8 cellular contexts compared by ENCODE assay signal in the genomic region with DNA sequence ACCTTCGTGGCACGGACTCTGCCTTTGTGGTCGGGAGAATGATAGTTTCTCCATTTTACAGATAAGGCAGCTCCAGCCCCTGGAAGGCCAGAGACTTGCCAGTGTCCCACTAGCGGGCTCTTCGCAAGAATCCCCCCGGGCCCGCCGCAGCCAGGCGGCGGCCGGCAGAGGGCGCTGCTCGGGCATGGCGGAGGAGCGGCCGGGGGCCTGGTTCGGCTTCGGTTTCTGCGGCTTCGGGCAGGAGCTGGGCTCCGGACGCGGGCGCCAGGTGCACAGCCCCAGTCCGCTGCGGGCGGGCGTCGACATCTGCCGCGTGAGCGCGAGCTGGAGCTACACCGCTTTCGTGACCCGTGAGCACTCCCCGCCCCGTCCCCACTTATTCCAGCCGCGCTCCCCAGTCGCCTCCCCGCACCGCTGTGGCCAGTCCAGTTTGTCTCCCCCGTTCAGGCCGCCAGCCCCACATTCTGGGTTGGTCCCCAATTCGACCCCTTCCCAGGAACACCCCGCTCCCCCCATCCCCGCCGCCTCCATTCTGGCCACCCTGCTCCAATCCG. TPM values are rescaled to one million over a fixed set of nuclear protein-coding genes. Genes with fewer than 3 reads are reported as not detected.
A peak's percentile ranks its signal among the peaks of the same experiment; 100 is the strongest.
DNase-seq lines count a peak whose midpoint lies in the region; ATAC-seq and TF ChIP-seq lines count a peak whose summit lies in the region.

No MANE protein-coding gene starts in this region.

- 2% methylated on average over 50 of the region's 50 CpGs for WGBS in prostate gland

- H3K36me3 ChIP-seq in KOPT-K1 (ENCODE audit: insufficient read depth, low read length) (peaks cover 68% of the 10 kb centered on the region), left ventricle myocardium inferior (peaks cover 41% of the 10 kb centered on the region), prostate gland (peaks cover 0 to 13% of the 10 kb centered on the region in 2 donors)

- no peaks in the 10 kb centered on the region for H3K9me3 ChIP-seq in KOPT-K1 (ENCODE audit: insufficient read depth, low read length, poor library complexity, severe bottlenecking)
- H3K9me3 ChIP-seq in left ventricle myocardium inferior (replicated peaks), result no peaks in the 10 kb centered on the region
- no peaks in the 10 kb centered on the region for H3K9me3 ChIP-seq in prostate gland

- no peak for TF ChIP-seq POLR2A in prostate gland (IDR thresholded peaks at IDR 0.05)

- H3K27me3 ChIP-seq in left ventricle myocardium inferior (ENCODE audit: low read depth), result no peaks in the 10 kb centered on the region
- no peaks in the 10 kb centered on the region for H3K27me3 ChIP-seq in prostate gland (replicated peaks; ENCODE audit: insufficient read depth)

- peak; percentile 96 for TF ChIP-seq CTCF in left ventricle myocardium inferior (IDR thresholded peaks at IDR 0.05; ENCODE audit: borderline replicate concordance)
- peak; percentile 88 to 97 (median 94) for TF ChIP-seq CTCF in prostate gland (IDR thresholded peaks at IDR 0.05)

- peak overlapping the region; percentile 98 for H3K27ac ChIP-seq in KOPT-K1 (ENCODE audit: low read depth, low read length, poor library complexity, severe bottlenecking)
- peak overlapping the region; percentile 73 for H3K27ac ChIP-seq in left ventricle myocardium inferior (replicated peaks)
- peak overlapping the region; percentile 66 to 71 for H3K27ac ChIP-seq in prostate gland

- peaks cover 71% of the 10 kb centered on the region for H3K4me1 ChIP-seq in left ventricle myocardium inferior
- peaks cover 10% of the 10 kb centered on the region for H3K4me1 ChIP-seq in prostate gland (replicated peaks)

- H3K4me3 ChIP-seq in left ventricle myocardium inferior (peak overlapping the region; percentile 84), prostate gland (peak overlapping the region; percentile 43 to 50)

- no peak for ATAC-seq in GM18858 (IDR thresholded peaks at IDR 0.05; ENCODE audit: unreplicated experiment)

- intact Hi-C loops in left ventricle myocardium inferior (cut with micrococcal nuclease) (no loop called here), prostate gland (cut with DNase I) (loop anchor here (5.0 to 10.0 kb wide), 3 partner anchors 36 to 316 kb away; partner anchors contain the start of genes PRC1 and VPS33B)

- DNase-seq in DMS53 (lab: John Stamatoyannopoulos, UW), result peak; percentile 87
- DNase-seq in SW 1271 (lab: John Stamatoyannopoulos, UW), result peak; percentile 10 to 69
- DNase-seq in amygdala (lab: John Stamatoyannopoulos, UW), result peak in 49 of 56 donors; percentile 8 to 78 (median 50)
- peak; percentile 80 for DNase-seq in left ventricle myocardium inferior
- DNase-seq in prostate gland (ENCODE audit: low spot score), result peak; percentile 71
- peak; percentile 76 for DNase-seq in ureter (ENCODE audit: low spot score)

RNA-seq across cellular contexts. Expression of gene RCCD1, which starts 1.9 kb away (rescaled TPM):
- 10.9 TPM for total RNA-seq in left ventricle myocardium inferior
- total RNA-seq in prostate gland, result 10 to 100 TPM in 1 of 2 donors, 1 to 10 TPM in 1; 9.1 to 13.0 TPM
- 13.2 TPM for total RNA-seq in ureter

RNA-seq across cellular contexts. Expression of gene UNC45A, which starts 21.5 kb away (rescaled TPM):
- 21.9 TPM for total RNA-seq in left ventricle myocardium inferior
- 10 to 100 TPM; 52.2 to 70.1 TPM for total RNA-seq in prostate gland
- total RNA-seq in ureter, result 77.0 TPM

RNA-seq across cellular contexts. Expression of gene HDDC3, which starts 24.3 kb away (rescaled TPM):
- 12.7 TPM for total RNA-seq in left ventricle myocardium inferior
- total RNA-seq in prostate gland, result 10 to 100 TPM; 16.2 to 30.6 TPM
- 19.5 TPM for total RNA-seq in ureter

RNA-seq across cellular contexts. Expression of gene PRC1, which starts 37.7 kb away (rescaled TPM):
- total RNA-seq in left ventricle myocardium inferior, result 3.4 TPM
- 10 to 100 TPM; 13.5 to 37.0 TPM for total RNA-seq in prostate gland
- total RNA-seq in ureter, result 7.8 TPM

RNA-seq across cellular contexts. Expression of gene MAN2A2, which starts 53.5 kb away (rescaled TPM):
- 95.4 TPM for total RNA-seq in left ventricle myocardium inferior
- 100 to 1,000 TPM in 1 of 2 donors, 10 to 100 TPM in 1; 46.6 to 113 TPM for total RNA-seq in prostate gland
- total RNA-seq in ureter, result 58.5 TPM
